In the genomic region with DNA sequence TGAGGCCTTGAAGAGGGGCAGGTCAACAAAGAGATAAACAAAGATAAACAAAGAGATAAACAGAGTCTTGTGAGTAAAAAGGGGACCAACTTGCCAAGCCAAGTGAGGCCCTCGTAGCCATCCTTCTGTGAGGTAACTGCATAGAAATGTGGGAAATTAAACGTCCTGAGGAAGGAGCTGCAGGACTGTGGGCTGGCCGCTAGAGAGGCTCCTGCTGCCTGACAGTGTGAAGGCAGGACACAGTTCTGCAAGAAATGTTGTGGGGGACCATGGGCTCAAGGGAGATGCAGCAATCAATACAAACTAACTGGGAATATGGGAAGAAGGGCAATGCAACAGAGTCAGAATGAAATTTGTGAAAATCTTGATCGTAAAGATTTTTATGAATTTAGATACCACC, we compare ENCODE assay signal across 1 cellular context.
TF ChIP-seq lines count a peak whose summit lies in the region.

No MANE protein-coding gene starts in this region.

TF ChIP-seq in SK-N-SH treated with all-trans-retinoic acid at 6 μM for 48 hours, 23 proteins besides CTCF, POLR2A, EP300 and RAD21 (continued from another document):
- TF ChIP-seq CREB5 (CRISPR knock-in tag; IDR thresholded peaks at IDR 0.05; ENCODE audit: low read depth) (no peak), ESRRG (CRISPR knock-in tag; IDR thresholded peaks at IDR 0.05) (no peak)
TF ChIP-seq in SK-N-SH treated with all-trans-retinoic acid at 6 μM for 48 hours: peak in this region for 0.
